ENCODE assay signal across 9 cellular contexts in genomic region chr16:67191410-67191994, GRCh38. TPM values are rescaled to one million over a fixed set of nuclear protein-coding genes. Genes with fewer than 3 reads are reported as not detected.
DNase-seq lines count a peak whose midpoint lies in the region; ATAC-seq and TF ChIP-seq lines count a peak whose summit lies in the region.
"Had no signal": no experiment of that assay in that cellular context is flagged by ENCODE, and none has a peak within 500 bp of the region (broad histone marks: within the 10 kb centered on the region; RNA-seq: fewer than 3 reads in every experiment).

No MANE protein-coding gene starts in this region.

- H2BK120ac ChIP-seq in mesenchymal stem cell (ENCODE audit: low read depth, low read length) = no peak overlapping the region

- peak overlapping the region; percentile 90 for H3K4me3 Mint-ChIP-seq in activated naive CD8-positive, alpha-beta T cell treated with anti-CD3 and anti-CD28 coated beads, Interleukin-2, amount 50 U/mL, for 24 hours

- peaks cover 29% of the 10 kb centered on the region for H3K36me3 ChIP-seq in left ventricle myocardium inferior
- H3K36me3 ChIP-seq in mesenchymal stem cell (ENCODE audit: control insufficient read depth in 1 of 2, insufficient read depth in 2 of 2, low read depth in 1 of 2, low read length in 2 of 2) = peaks cover 33 to 34% of the 10 kb centered on the region in 2 experiments

- H3K36me3 Mint-ChIP-seq in activated naive CD8-positive, alpha-beta T cell treated with anti-CD3 and anti-CD28 coated beads, Interleukin-2, amount 50 U/mL, for 24 hours (ENCODE audit: low read depth) = peaks cover 35% of the 10 kb centered on the region

- ATAC-seq in Right ventricle myocardium inferior = no peak
- ATAC-seq in activated naive CD8-positive, alpha-beta T cell treated with anti-CD3 and anti-CD28 coated beads, Interleukin-2, amount 50 U/mL, for 24 hours = no peak

- peak overlapping the region; percentile 69 for H3K4me2 ChIP-seq in mesenchymal stem cell (ENCODE audit: low read length, poor library complexity, severe bottlenecking)

- peak overlapping the region; percentile 88 for H3K27ac ChIP-seq in left ventricle myocardium inferior (replicated peaks)
- H3K27ac ChIP-seq in mesenchymal stem cell (ENCODE audit: low read length, poor library complexity, severe bottlenecking) = no peak overlapping the region

- H3K27me3 ChIP-seq in left ventricle myocardium inferior (ENCODE audit: low read depth) = no peaks in the 10 kb centered on the region
- no peaks in the 10 kb centered on the region for H3K27me3 ChIP-seq in mesenchymal stem cell (ENCODE audit: control insufficient read depth in 1 of 2, insufficient read depth in 1 of 2, low read length in 2 of 2)

- no peak overlapping the region for H2BK12ac ChIP-seq in mesenchymal stem cell (ENCODE audit: low read length in 2 of 2)

- H3K4ac ChIP-seq in mesenchymal stem cell (ENCODE audit: low read depth in 1 of 2, low read length in 2 of 2) = no peak overlapping the region

- peaks cover 42% of the 10 kb centered on the region for H3K4me1 ChIP-seq in left ventricle myocardium inferior
- H3K4me1 ChIP-seq in mesenchymal stem cell (ENCODE audit: control insufficient read depth, insufficient read depth, low read depth, low read length) = peaks cover 31% of the 10 kb centered on the region

- H2AFZ ChIP-seq in mesenchymal stem cell (ENCODE audit: low read depth, low read length) = no peak overlapping the region

- peaks cover 34% of the 10 kb centered on the region for H3K4me1 Mint-ChIP-seq in activated naive CD8-positive, alpha-beta T cell treated with anti-CD3 and anti-CD28 coated beads, Interleukin-2, amount 50 U/mL, for 24 hours

- no peak overlapping the region for H2BK5ac ChIP-seq in mesenchymal stem cell (ENCODE audit: low read depth, low read length, poor library complexity, severe bottlenecking)

- intact Hi-C loops in left ventricle myocardium inferior (cut with micrococcal nuclease) (no loop called here), Right ventricle myocardium inferior (cut with DNase I) (no loop called here)

- no peak overlapping the region for H3K18ac ChIP-seq in mesenchymal stem cell (ENCODE audit: low read depth in 1 of 2, low read length in 2 of 2)

- DNase-seq in left ventricle myocardium inferior (no peak), Right ventricle myocardium inferior (ENCODE audit: missing footprints) (no peak), mesenchymal stem cell (no peak), DMS 273 treated with DMSO at 0.1 percent for 48 hours (lab: John Stamatoyannopoulos, UW) (no peak), SW480 (ENCODE audit: low spot score) (no peak), NCI-H187 (lab: John Stamatoyannopoulos, UW) (no peak), 8988T (no peak)
- DNase-seq in activated naive CD8-positive, alpha-beta T cell treated with anti-CD3 and anti-CD28 coated beads, Interleukin-2, amount 50 U/mL, for 24 hours = no peak
- DNase-seq: NCI-H1417 treated with DMSO at 0.1 percent for 48 hours had no signal

- no peaks in the 10 kb centered on the region for H3K9me3 Mint-ChIP-seq in activated naive CD8-positive, alpha-beta T cell treated with anti-CD3 and anti-CD28 coated beads, Interleukin-2, amount 50 U/mL, for 24 hours

- H2AK5ac ChIP-seq in mesenchymal stem cell (ENCODE audit: low read length, severe bottlenecking) = no peak overlapping the region

- H3K9ac ChIP-seq in mesenchymal stem cell (ENCODE audit: low read length) = peak overlapping the region; percentile 98

- H3K27ac Mint-ChIP-seq in activated naive CD8-positive, alpha-beta T cell treated with anti-CD3 and anti-CD28 coated beads, Interleukin-2, amount 50 U/mL, for 24 hours = peak overlapping the region; percentile 79

- peaks cover 22% of the 10 kb centered on the region for H3K79me1 ChIP-seq in mesenchymal stem cell (replicated peaks; ENCODE audit: low read length, poor library complexity, severe bottlenecking)

- no peak overlapping the region for H4K91ac ChIP-seq in mesenchymal stem cell (ENCODE audit: low read length)

- no peaks in the 10 kb centered on the region for H3K27me3 Mint-ChIP-seq in activated naive CD8-positive, alpha-beta T cell treated with anti-CD3 and anti-CD28 coated beads, Interleukin-2, amount 50 U/mL, for 24 hours

- 44% methylated on average over 9 of the region's 9 CpGs for WGBS in mesenchymal stem cell

- H3K4me3 ChIP-seq in left ventricle myocardium inferior (peak overlapping the region; percentile 86), mesenchymal stem cell (ENCODE audit: insufficient read depth in 1 of 2, low read depth in 1 of 2, low read length in 2 of 2) (peak overlapping the region in 1 of 2 experiments; percentile 99)

- no peak overlapping the region for H3K23ac ChIP-seq in mesenchymal stem cell (ENCODE audit: low read length in 2 of 2)

- H3K14ac ChIP-seq in mesenchymal stem cell (ENCODE audit: low read length in 2 of 2) = no peak overlapping the region

- TF ChIP-seq CTCF in left ventricle myocardium inferior (IDR thresholded peaks at IDR 0.05; ENCODE audit: borderline replicate concordance) = no peak

- H4K8ac ChIP-seq in mesenchymal stem cell (ENCODE audit: low read length) = peak overlapping the region; percentile 25

- H2BK15ac ChIP-seq in mesenchymal stem cell (ENCODE audit: low read depth, poor library complexity, severe bottlenecking) = no peak overlapping the region

- H3K9me3 ChIP-seq in left ventricle myocardium inferior (replicated peaks) (no peaks in the 10 kb centered on the region), mesenchymal stem cell (ENCODE audit: control insufficient read depth, low read length) (no peaks in the 10 kb centered on the region)

RNA-seq across cellular contexts. Expression of gene E2F4, which starts 0.5 kb away (rescaled TPM):
- 35.9 TPM for total RNA-seq in left ventricle myocardium inferior
- 36.9 TPM for total RNA-seq in Right ventricle myocardium inferior
- 40.9 TPM for polyA plus RNA-seq in mesenchymal stem cell (2013, experiment 1 of 2)
- 39.0 TPM for polyA plus RNA-seq in mesenchymal stem cell (2013, experiment 2 of 2)

RNA-seq across cellular contexts. Expression of gene EXOC3L1, which starts 1.6 kb away (rescaled TPM):
- total RNA-seq in left ventricle myocardium inferior (3.9 TPM), Right ventricle myocardium inferior (4.1 TPM)
- polyA plus RNA-seq in mesenchymal stem cell (2013, experiment 1 of 2) = 0.01 TPM
- polyA plus RNA-seq in mesenchymal stem cell (2013, experiment 2 of 2) = not detected

RNA-seq across cellular contexts. Expression of gene ELMO3, which starts 7.4 kb away (rescaled TPM):
- total RNA-seq in left ventricle myocardium inferior = 0.80 TPM
- 0.89 TPM for total RNA-seq in Right ventricle myocardium inferior
- 0.64 TPM for polyA plus RNA-seq in mesenchymal stem cell (2013, experiment 1 of 2)
- 0.49 TPM for polyA plus RNA-seq in mesenchymal stem cell (2013, experiment 2 of 2)

RNA-seq across cellular contexts. Expression of gene MATCAP1, which starts 7.7 kb away (rescaled TPM):
- total RNA-seq in left ventricle myocardium inferior (14.2 TPM), Right ventricle myocardium inferior (9.8 TPM)
- 11.4 TPM for polyA plus RNA-seq in mesenchymal stem cell (2013, experiment 1 of 2)
- polyA plus RNA-seq in mesenchymal stem cell (2013, experiment 2 of 2) = 11.2 TPM

RNA-seq across cellular contexts. Expression of gene NOL3, which starts 21.2 kb away (rescaled TPM):
- total RNA-seq in left ventricle myocardium inferior = 110 TPM
- 109 TPM for total RNA-seq in Right ventricle myocardium inferior
- polyA plus RNA-seq in mesenchymal stem cell (2013, experiment 1 of 2) = 13.9 TPM
- polyA plus RNA-seq in mesenchymal stem cell (2013, experiment 2 of 2) = 12.8 TPM
